Comparison of ENCODE assay signal across 31 cellular contexts in genomic region chr1:159765806-159766205, GRCh38. TPM values are rescaled to one million over a fixed set of nuclear protein-coding genes. Genes with fewer than 3 reads are reported as not detected.
"Had no signal": no experiment of that assay in that cellular context is flagged by ENCODE, and none has a peak within 500 bp of the region (broad histone marks: within the 10 kb centered on the region; RNA-seq: fewer than 3 reads in every experiment).

No MANE protein-coding gene starts in this region.

- H3K36me3 Mint-ChIP-seq: stimulated activated effector memory CD8-positive, alpha-beta T cell treated with anti-CD3 and anti-CD28 coated beads, Interleukin-12 subunit alpha, Interleukin-12 subunit beta, amount 100 ng/mL, for 72 hours; stimulated activated memory B cell treated with anti-CD40 and anti-IgM and Interleukin-4, amounts not matched to agents 10 μg/mL and 1 μg/mL and 100 μg/mL, for 72 hours; stimulated activated naive B cell treated with anti-CD40 and anti-IgM and Interleukin-4, amounts not matched to agents 10 μg/mL and 1 μg/mL and 100 μg/mL, for 72 hours; type B pancreatic cell had no signal

- FAIRE-seq: urothelium cell line had no signal

- DNase-seq: stimulated activated CD4-positive, alpha-beta T cell treated with anti-CD3 and anti-CD28 coated beads, Interleukin-2, amount 100 ng/mL, for 48 hours; stimulated activated CD4-positive, alpha-beta T cell treated with anti-CD3 and anti-CD28 coated beads, Interleukin-4, amount 100 ng/mL, for 1 hour; stimulated activated CD4-positive, alpha-beta T cell treated with anti-CD3 and anti-CD28 coated beads, Interleukin-4, amount 100 ng/mL, for 24 hours; stimulated activated CD4-positive, alpha-beta T cell treated with anti-CD3 and anti-CD28 coated beads, Interleukin-4, amount 100 ng/mL, for 4 hours; stimulated activated CD8-positive, alpha-beta memory T cell treated with anti-CD3 and anti-CD28 coated beads, Interleukin-4, amount 100 ng/mL, for 48 hours; stimulated activated naive B cell treated with anti-CD40 and anti-IgM and Interleukin-4, amounts not matched to agents 10 μg/mL and 1 μg/mL and 100 μg/mL, for 72 hours; stimulated activated naive CD4-positive, alpha-beta T cell; stimulated activated naive CD4-positive, alpha-beta T cell treated with Interleukin-2 at 50 U/mL for 16 hours; stimulated activated naive CD8-positive, alpha-beta T cell treated with anti-CD3 and anti-CD28 coated beads, Interleukin-15, amount 100 ng/mL, for 72 hours; stimulated activated naive CD8-positive, alpha-beta T cell treated with anti-CD3 and anti-CD28 coated beads, Interleukin-15, Interleukin-2, amounts not matched to agents 100 U/mL and 50 U/mL, for 24 hours; stomach; substantia nigra; testis; thyroid gland; tibial artery; transverse colon; trophoblast cell; upper lobe of left lung; upper lobe of right lung; uterus had no signal

- H3K4me3 Mint-ChIP-seq: stimulated activated effector memory CD8-positive, alpha-beta T cell treated with anti-CD3 and anti-CD28 coated beads, Interleukin-12 subunit alpha, Interleukin-12 subunit beta, amount 100 ng/mL, for 72 hours; stimulated activated memory B cell treated with anti-CD40 and anti-IgM and Interleukin-4, amounts not matched to agents 10 μg/mL and 1 μg/mL and 100 μg/mL, for 72 hours; stimulated activated naive B cell treated with anti-CD40 and anti-IgM and Interleukin-4, amounts not matched to agents 10 μg/mL and 1 μg/mL and 100 μg/mL, for 72 hours; stimulated activated naive CD8-positive, alpha-beta T cell treated with anti-CD3 and anti-CD28 coated beads, Interleukin-15, amount 100 ng/mL, for 72 hours; stimulated activated naive CD8-positive, alpha-beta T cell treated with anti-CD3 and anti-CD28 coated beads, Interleukin-15, Interleukin-2, amounts not matched to agents 100 ng/mL and 50 ng/mL, for 24 hours; type B pancreatic cell had no signal

- H3K4me1 ChIP-seq: stomach, suprapubic skin, testis, thyroid gland, tibial artery, tibial nerve, transverse colon, upper lobe of left lung, upper lobe of right lung, uterus, vagina had no signal

- H3K27me3 Mint-ChIP-seq: stimulated activated naive CD8-positive, alpha-beta T cell treated with anti-CD3 and anti-CD28 coated beads, Interleukin-15, amount 100 ng/mL, for 72 hours; type B pancreatic cell had no signal

- H3K27me3 ChIP-seq: suprapubic skin, testis, thyroid gland, tibial nerve, upper lobe of left lung, upper lobe of right lung, uterus, vagina had no signal

- H3K27ac ChIP-seq: stomach, suprapubic skin, testis, thoracic aorta, thyroid gland, tibial artery, tibial nerve, transverse colon, upper lobe of left lung, upper lobe of right lung, uterus, vagina had no signal

- H3K4me1 Mint-ChIP-seq: stimulated activated effector memory CD8-positive, alpha-beta T cell treated with anti-CD3 and anti-CD28 coated beads, Interleukin-12 subunit alpha, Interleukin-12 subunit beta, amount 100 ng/mL, for 72 hours; stimulated activated memory B cell treated with anti-CD40 and anti-IgM and Interleukin-4, amounts not matched to agents 10 μg/mL and 1 μg/mL and 100 μg/mL, for 72 hours; stimulated activated naive B cell treated with anti-CD40 and anti-IgM and Interleukin-4, amounts not matched to agents 10 μg/mL and 1 μg/mL and 100 μg/mL, for 72 hours; stimulated activated naive CD8-positive, alpha-beta T cell treated with anti-CD3 and anti-CD28 coated beads, Interleukin-15, amount 100 ng/mL, for 72 hours had no signal

- H3K9me3 ChIP-seq: stomach, suprapubic skin, testis, thoracic aorta, thyroid gland, transverse colon, upper lobe of left lung, upper lobe of right lung, uterus, vagina had no signal

- H3K4me3 ChIP-seq: stomach, suprapubic skin, testis, thoracic aorta, thyroid gland, tibial artery, tibial nerve, transverse colon, upper lobe of left lung, upper lobe of right lung, uterus, vagina had no signal

- H3K27ac Mint-ChIP-seq: stimulated activated effector memory CD8-positive, alpha-beta T cell treated with anti-CD3 and anti-CD28 coated beads, Interleukin-12 subunit alpha, Interleukin-12 subunit beta, amount 100 ng/mL, for 72 hours; stimulated activated memory B cell treated with anti-CD40 and anti-IgM and Interleukin-4, amounts not matched to agents 10 μg/mL and 1 μg/mL and 100 μg/mL, for 72 hours; stimulated activated naive B cell treated with anti-CD40 and anti-IgM and Interleukin-4, amounts not matched to agents 10 μg/mL and 1 μg/mL and 100 μg/mL, for 72 hours; stimulated activated naive CD8-positive, alpha-beta T cell treated with anti-CD3 and anti-CD28 coated beads, Interleukin-15, amount 100 ng/mL, for 72 hours; stimulated activated naive CD8-positive, alpha-beta T cell treated with anti-CD3 and anti-CD28 coated beads, Interleukin-15, Interleukin-2, amounts not matched to agents 100 ng/mL and 50 ng/mL, for 24 hours; type B pancreatic cell had no signal

- ATAC-seq: stimulated activated effector memory CD8-positive, alpha-beta T cell treated with anti-CD3 and anti-CD28 coated beads, Interleukin-12 subunit alpha, Interleukin-12 subunit beta, amount 100 ng/mL, for 72 hours; stimulated activated memory B cell treated with anti-CD40 and anti-IgM and Interleukin-4, amounts not matched to agents 10 μg/mL and 1 μg/mL and 100 μg/mL, for 72 hours; stimulated activated naive B cell treated with anti-CD40 and anti-IgM and Interleukin-4, amounts not matched to agents 10 μg/mL and 1 μg/mL and 100 μg/mL, for 72 hours; stimulated activated naive CD8-positive, alpha-beta T cell treated with anti-CD3 and anti-CD28 coated beads, Interleukin-15, amount 100 ng/mL, for 72 hours; stimulated activated naive CD8-positive, alpha-beta T cell treated with anti-CD3 and anti-CD28 coated beads, Interleukin-15, Interleukin-2, amounts not matched to agents 100 U/mL and 50 U/mL, for 24 hours; upper lobe of right lung had no signal

- H3K36me3 ChIP-seq: stomach, suprapubic skin, thoracic aorta, thyroid gland, tibial artery, tibial nerve, transverse colon, upper lobe of left lung, upper lobe of right lung, uterus, vagina had no signal

- H3K9me3 Mint-ChIP-seq: stimulated activated effector memory CD8-positive, alpha-beta T cell treated with anti-CD3 and anti-CD28 coated beads, Interleukin-12 subunit alpha, Interleukin-12 subunit beta, amount 100 ng/mL, for 72 hours; stimulated activated memory B cell treated with anti-CD40 and anti-IgM and Interleukin-4, amounts not matched to agents 10 μg/mL and 1 μg/mL and 100 μg/mL, for 72 hours; stimulated activated naive CD8-positive, alpha-beta T cell treated with anti-CD3 and anti-CD28 coated beads, Interleukin-15, amount 100 ng/mL, for 72 hours; stimulated activated naive CD8-positive, alpha-beta T cell treated with anti-CD3 and anti-CD28 coated beads, Interleukin-15, Interleukin-2, amounts not matched to agents 100 ng/mL and 50 ng/mL, for 24 hours; type B pancreatic cell had no signal

RNA-seq across cellular contexts. Expression of gene FCRL6, which starts 36.4 kb away (rescaled TPM):
- total RNA-seq: stomach, thoracic aorta, urinary bladder, vagina had no signal
- polyA plus RNA-seq: stomach had no signal

RNA-seq across cellular contexts. Expression of gene CRP, which starts 51.4 kb away (rescaled TPM):
- total RNA-seq: stomach, temporal lobe, thoracic aorta, thyroid gland, tibial nerve, transverse colon, urinary bladder, vagina had no signal
